ENCODE assay signal across 8 cellular contexts in the genomic region with DNA sequence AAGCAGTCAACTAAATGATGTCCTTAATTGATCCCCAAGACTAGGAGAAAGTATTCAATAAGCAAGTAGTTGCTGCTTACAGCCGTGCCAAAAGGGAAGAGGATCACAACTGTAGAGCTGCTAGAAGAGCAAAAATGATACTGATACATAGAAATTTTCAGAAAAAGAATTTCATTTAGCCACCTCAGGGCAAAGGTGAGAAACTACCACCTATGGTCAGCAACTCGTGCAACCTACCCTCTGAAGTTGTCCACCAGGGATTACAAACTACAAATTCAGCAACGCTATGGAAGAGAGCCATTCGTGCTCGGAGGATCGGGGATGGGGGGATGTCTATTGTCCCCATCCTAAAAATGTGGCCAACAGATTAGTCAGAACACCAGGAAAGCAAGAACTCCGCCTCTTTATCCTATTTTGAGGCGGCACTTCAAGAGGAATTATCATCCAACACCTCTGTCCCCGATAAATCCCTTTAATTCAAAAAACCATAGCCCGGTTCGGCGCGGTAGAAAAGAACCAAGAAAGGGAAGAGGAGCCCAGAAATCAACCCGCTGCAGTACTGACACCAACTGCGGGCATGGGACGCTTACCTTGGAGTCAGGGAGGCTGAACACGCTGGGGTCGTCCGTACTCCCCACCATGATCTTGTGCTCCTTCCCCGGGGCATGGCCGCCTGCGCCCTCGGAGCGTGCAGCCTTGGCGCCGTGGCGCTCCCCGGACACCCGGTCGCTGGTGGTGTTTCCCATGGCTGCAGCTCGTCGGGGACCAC. TPM values are rescaled to one million over a fixed set of nuclear protein-coding genes. Genes with fewer than 3 reads are reported as not detected.
DNase-seq lines count a peak whose midpoint lies in the region; ATAC-seq, FAIRE-seq and TF ChIP-seq lines count a peak whose summit lies in the region.

No MANE protein-coding gene starts in this region.

- DNase-seq in SIG-M5 treated with dmso at 0.1 percent for 504 hours (lab: John Stamatoyannopoulos, UW; ENCODE audit: unreplicated experiment) (peak; percentile 36), SIG-M5 (lab: John Stamatoyannopoulos, UW) (no peak), Kasumi-1 (lab: John Stamatoyannopoulos, UW) (peak; percentile 2 to 43), astrocyte of the cerebellum (ENCODE audit: low read depth) (no peak), kidney (no peak), HPDE6-E6E7 (ENCODE audit: extremely low spot score) (no peak)
- DNase-seq in stimulated activated naive CD8-positive, alpha-beta T cell treated with anti-CD3 and anti-CD28 coated beads, Interleukin-15, amount 100 ng/mL, for 72 hours: no peak

- intact Hi-C loops in kidney (cut with DNase I): no loop called here

- in situ Hi-C loops in astrocyte of the cerebellum (cut with HindIII; ENCODE audit: low sequenced_read_pairs): no loop called here

- H3K36me3 ChIP-seq in kidney (ENCODE audit: control insufficient read depth in 1 of 2, insufficient read depth in 2 of 2, low read length in 2 of 2): peaks cover 2 to 8% of the 10 kb centered on the region in 2 donors

- peak overlapping the region; percentile 82 to 94 for H3K9ac ChIP-seq in kidney (ENCODE audit: low read length in 2 of 2)

- H3K4me1 ChIP-seq in kidney (ENCODE audit: control insufficient read depth in 1 of 2, insufficient read depth in 1 of 2, low read depth in 1 of 2, low read length in 2 of 2): peaks cover 0 to 7% of the 10 kb centered on the region in 2 donors

- H3K4me3 ChIP-seq in astrocyte of the cerebellum (ENCODE audit: low read depth, low read length) (peak overlapping the region; percentile 94), kidney (ENCODE audit: low read length in 2 of 2) (peak overlapping the region; percentile 87 to 95)

- no peaks in the 10 kb centered on the region for H3K9me3 ChIP-seq in kidney (ENCODE audit: control insufficient read depth in 1 of 2, low read length in 2 of 2)

- peak overlapping the region; percentile 93 to 97 for H3K27ac ChIP-seq in kidney (ENCODE audit: low read depth in 2 of 2, low read length in 2 of 2)

- TF ChIP-seq CTCF in astrocyte of the cerebellum (IDR thresholded peaks at IDR 0.05; ENCODE audit: low read depth, low read length, missing control alignments) (no peak), kidney (IDR thresholded peaks at IDR 0.05; ENCODE audit: borderline replicate concordance, extremely low read depth, insufficient read depth) (no peak)

- FAIRE-seq in kidney (lab: Jason Lieb, UNC): no peak

- H3K27ac Mint-ChIP-seq in stimulated activated naive CD8-positive, alpha-beta T cell treated with anti-CD3 and anti-CD28 coated beads, Interleukin-15, amount 100 ng/mL, for 72 hours: peak overlapping the region; percentile 91 to 96

- no peaks in the 10 kb centered on the region for H3K27me3 Mint-ChIP-seq in stimulated activated naive CD8-positive, alpha-beta T cell treated with anti-CD3 and anti-CD28 coated beads, Interleukin-15, amount 100 ng/mL, for 72 hours

- H3K4me3 Mint-ChIP-seq in stimulated activated naive CD8-positive, alpha-beta T cell treated with anti-CD3 and anti-CD28 coated beads, Interleukin-15, amount 100 ng/mL, for 72 hours: peak overlapping the region; percentile 97 to 99

- peaks cover 5 to 11% of the 10 kb centered on the region in 2 donors for H3K9me3 Mint-ChIP-seq in stimulated activated naive CD8-positive, alpha-beta T cell treated with anti-CD3 and anti-CD28 coated beads, Interleukin-15, amount 100 ng/mL, for 72 hours

- ATAC-seq in stimulated activated naive CD8-positive, alpha-beta T cell treated with anti-CD3 and anti-CD28 coated beads, Interleukin-15, amount 100 ng/mL, for 72 hours: no peak
- no peak for ATAC-seq in GM21447 (IDR thresholded peaks at IDR 0.05; ENCODE audit: unreplicated experiment)

- H3K4me1 Mint-ChIP-seq in stimulated activated naive CD8-positive, alpha-beta T cell treated with anti-CD3 and anti-CD28 coated beads, Interleukin-15, amount 100 ng/mL, for 72 hours: peaks cover 37% of the 10 kb centered on the region

RNA-seq across cellular contexts. Expression of a gene that starts 0.7 kb away (rescaled TPM):
- total RNA-seq in kidney: 12.7 TPM
- 8.7 TPM for polyA plus RNA-seq in kidney (ENCODE audit: insufficient read depth, low read depth, low replicate concordance)

RNA-seq across cellular contexts. Expression of a gene that starts 53.6 kb away (rescaled TPM):
- total RNA-seq in kidney: 9.5 TPM
- polyA plus RNA-seq in kidney (ENCODE audit: insufficient read depth, low read depth, low replicate concordance): 12.3 TPM

Comparison
In these comparisons a context has a peak if more than half of its experiments do, and no peak if none do; other contexts are left out.
1. DNase-seq: peak in SIG-M5 treated with dmso at 0.1 percent for 504 hours (single experiment) and Kasumi-1 (2 of 2); none in SIG-M5 (single experiment), astrocyte of the cerebellum (single experiment), kidney (single experiment), stimulated activated naive CD8-positive, alpha-beta T cell treated with anti-CD3 and anti-CD28 coated beads, Interleukin-15, amount 100 ng/mL, for 72 hours (0 of 2) and HPDE6-E6E7 (single experiment).